ENCODE assay signal across 33 cellular contexts in the genomic region with DNA sequence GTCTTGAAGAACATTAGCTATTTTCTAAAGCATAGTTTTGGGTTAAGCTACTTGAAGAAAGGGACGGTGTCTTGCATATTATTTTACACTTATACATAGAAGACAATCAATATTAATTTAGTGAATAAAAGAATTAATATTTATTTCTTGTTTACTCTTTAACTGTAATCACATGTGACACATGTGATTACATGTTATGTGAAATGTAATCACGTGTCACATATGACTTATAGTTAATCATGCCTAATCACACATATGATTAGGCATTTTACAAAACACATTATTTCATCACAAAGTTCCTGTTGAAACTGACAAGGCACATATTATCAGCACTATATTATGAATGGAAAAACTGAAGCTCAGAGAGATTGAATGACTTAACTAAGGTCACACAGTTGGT. TPM values are rescaled to one million over a fixed set of nuclear protein-coding genes. Genes with fewer than 3 reads are reported as not detected.
A peak's percentile ranks its signal among the peaks of the same experiment; 100 is the strongest.
DNase-seq lines count a peak whose midpoint lies in the region; ATAC-seq, FAIRE-seq and TF ChIP-seq lines count a peak whose summit lies in the region.
"Had no signal": no experiment of that assay in that cellular context is flagged by ENCODE, and none has a peak within 500 bp of the region (broad histone marks: within the 10 kb centered on the region; RNA-seq: fewer than 3 reads in every experiment).

No MANE protein-coding gene starts in this region.

- WGBS in A549 (ENCODE audit: missing lambda C conversion rate), result 35% methylated on average over 2 of the region's 2 CpGs
- WGBS in HepG2 (ENCODE audit: low lambda C conversion rate), result 92% methylated on average over 2 of the region's 2 CpGs
- 54% methylated on average over 2 of the region's 2 CpGs for WGBS in right lobe of liver (ENCODE audit: insufficient coverage, low coverage, low lambda C conversion rate, missing lambda C conversion rate)
- WGBS in endodermal cell (ENCODE audit: insufficient coverage in 1 of 2, insufficient read length in 1 of 2), 2 experiments, result 80% methylated on average over 1 of the region's 2 CpGs; no CpG with 5 or more reads in 1 of the 2 experiments

- no peaks in the 10 kb centered on the region; a peak in 1 of 5 replicates for H3K27me3 ChIP-seq in HepG2 (ENCODE audit: control insufficient read depth in 1 of 2, insufficient read depth in 2 of 2, low read length in 2 of 2)
- no peaks in the 10 kb centered on the region for H3K27me3 ChIP-seq in right lobe of liver
- peaks cover 12% of the 10 kb centered on the region for H3K27me3 ChIP-seq in endodermal cell (ENCODE audit: control insufficient read depth, insufficient read depth, low read length, poor library complexity, severe bottlenecking)
- H3K27me3 ChIP-seq: BE2C, BLaER1 had no signal

- BruUV-seq in HepG2 (replicated peaks; lab: Mats Ljungman, UMichigan), result no TSS peak
- BruUV-seq in OCI-LY7 (replicated peaks; lab: Mats Ljungman, UMichigan), result no TSS peak

- H3K4me2 ChIP-seq in A549 (no peak overlapping the region), HepG2 (ENCODE audit: low read depth, low read length) (peak overlapping the region; percentile 90), OCI-LY7 (ENCODE audit: low read length) (no peak overlapping the region)
- H3K4me2 ChIP-seq: BLaER1 had no signal

- peaks cover 94% of the 10 kb centered on the region for H3K79me2 ChIP-seq in HepG2 (ENCODE audit: insufficient read depth, low read length)
- no peaks in the 10 kb centered on the region for H3K79me2 ChIP-seq in OCI-LY7 (ENCODE audit: insufficient read depth, low read depth, low read length)

- TF ChIP-seq RAD21 in A549 (conservative IDR thresholded peaks at IDR 0.05 in 1 of 2, IDR thresholded peaks at IDR 0.05 in 1 of 2), result no peak
- TF ChIP-seq RAD21 in HepG2 (CRISPR knock-in tag; IDR thresholded peaks at IDR 0.05), result no peak

- no peak for TF ChIP-seq CTCF in A549 (IDR thresholded peaks at IDR 0.05)
- TF ChIP-seq CTCF in HepG2 (CRISPR knock-in tag; IDR thresholded peaks at IDR 0.05), result no peak
- TF ChIP-seq CTCF in right lobe of liver (IDR thresholded peaks at IDR 0.05), result no peak
- TF ChIP-seq CTCF in OCI-LY7 (conservative IDR thresholded peaks at IDR 0.05; ENCODE audit: low read length), result no peak
- no peak for TF ChIP-seq CTCF in endodermal cell (conservative IDR thresholded peaks at IDR 0.05)

- in situ Hi-C loops in HepG2 (cut with HindIII; ENCODE audit: extremely low pct_ligation_motif_present, low pct_unique_long_range_greater_than_20kb), result no loop called here

- TF ChIP-seq POLR2A in A549 (IDR thresholded peaks at IDR 0.05; ENCODE audit: low read length) (no peak), HepG2 (IDR thresholded peaks at IDR 0.05; ENCODE audit: insufficient read depth in 1 of 2, low read depth in 2 of 2, low read length in 2 of 2) (no peak), right lobe of liver (IDR thresholded peaks at IDR 0.05) (no peak)

- FAIRE-seq in A549 (lab: Jason Lieb, UNC) (no peak), colon (lab: Jason Lieb, UNC) (peak; percentile 5), HepG2 (lab: Jason Lieb, UNC) (no peak)
- FAIRE-seq: GM12878, GM12892, GM18507 had no signal

- H3K4me1 ChIP-seq in A549 (no peaks in the 10 kb centered on the region), HepG2 (ENCODE audit: insufficient read depth, low read length) (peaks cover 78% of the 10 kb centered on the region), right lobe of liver (peaks cover 0 to 44% (median 20%) of the 10 kb centered on the region in 4 donors), OCI-LY7 (ENCODE audit: insufficient read depth, low read length, poor library complexity, severe bottlenecking) (no peaks in the 10 kb centered on the region), endodermal cell (ENCODE audit: control insufficient read depth, insufficient read depth, low read length) (no peaks in the 10 kb centered on the region)
- H3K4me1 ChIP-seq: BE2C, BLaER1 had no signal

- DNase-seq in A549 (ENCODE audit: low read depth in 1 of 2, low spot score in 1 of 2), result no peak
- DNase-seq in HepG2 (ENCODE audit: low spot score), result no peak
- no peak for DNase-seq in right lobe of liver
- DNase-seq in OCI-LY7 (ENCODE audit: low spot score), result no peak
- DNase-seq in cardiac septum (ENCODE audit: low spot score), result no peak
- DNase-seq in NCI-H1694 treated with DMSO at 0.1 percent for 48 hours (lab: John Stamatoyannopoulos, UW), result no peak
- DNase-seq in endodermal cell, result no peak
- DNase-seq: ACHN; BE2C; C1 segment of cervical spinal cord; CD4-positive, alpha-beta memory T cell; CD4-positive, CD25-positive, alpha-beta regulatory T cell; CD8-positive, alpha-beta memory T cell; COR-L47; DMS 273 treated with DMSO at 0.1 percent for 48 hours; DMS153; DMS53; DMS79; DND-41; EL; GDM1 had no signal

- H3K4me1 Mint-ChIP-seq in endodermal cell, result no peaks in the 10 kb centered on the region
- H3K4me1 Mint-ChIP-seq: CD4-positive, CD25-positive, alpha-beta regulatory T cell had no signal

- H3K9ac ChIP-seq in HepG2 (ENCODE audit: insufficient read depth, low read depth, low read length) (no peak overlapping the region), endodermal cell (ENCODE audit: extremely low read depth, low read length, poor library complexity, severe bottlenecking) (no peak overlapping the region)
- H3K9ac ChIP-seq: BLaER1 had no signal

- H3K36me3 Mint-ChIP-seq in endodermal cell (ENCODE audit: low read depth), result no peaks in the 10 kb centered on the region
- H3K36me3 Mint-ChIP-seq: CD14-positive monocyte; CD4-positive, alpha-beta memory T cell; CD4-positive, CD25-positive, alpha-beta regulatory T cell; CD8-positive, alpha-beta memory T cell had no signal

- intact Hi-C loops in HepG2 (cut with micrococcal nuclease; ENCODE audit: unreplicated experiment) (no loop called here), right lobe of liver (cut with DNase I) (no loop called here), OCI-LY7 (cut with micrococcal nuclease; ENCODE audit: unreplicated experiment) (no loop called here), cardiac septum (cut with DNase I) (no loop called here)

- H3K9me2 ChIP-seq in OCI-LY7 (ENCODE audit: insufficient read depth, low read length), result no peaks in the 10 kb centered on the region

- no peaks in the 10 kb centered on the region for H4K20me1 ChIP-seq in HepG2 (ENCODE audit: insufficient read depth, low read length)
- H4K20me1 ChIP-seq in OCI-LY7 (ENCODE audit: insufficient read depth, low read length), result no peaks in the 10 kb centered on the region
- H4K20me1 ChIP-seq: BLaER1 had no signal

- H3K4me3 ChIP-seq in A549, result no peak overlapping the region
- peak overlapping the region in 1 of 3 experiments; percentile 24; a peak in 2 of 6 replicates for H3K4me3 ChIP-seq in HepG2 (replicated peaks in 1 of 3; ENCODE audit: insufficient read depth in 1 of 3, low read depth in 2 of 3, low read length in 3 of 3)
- H3K4me3 ChIP-seq in right lobe of liver, result peak overlapping the region in 2 of 3 donors; percentile 10 to 81
- no peak overlapping the region for H3K4me3 ChIP-seq in OCI-LY7 (ENCODE audit: low read depth, low read length, poor library complexity, severe bottlenecking)
- H3K4me3 ChIP-seq in endodermal cell (ENCODE audit: low read length), result no peak overlapping the region
- H3K4me3 ChIP-seq: BLaER1, GM12878 had no signal

- peaks cover 9% of the 10 kb centered on the region for H3K27me3 Mint-ChIP-seq in endodermal cell (ENCODE audit: insufficient read depth)

- no peak overlapping the region for H3K4me3 Mint-ChIP-seq in endodermal cell
- H3K4me3 Mint-ChIP-seq: CD14-positive monocyte; CD4-positive, alpha-beta memory T cell; CD4-positive, CD25-positive, alpha-beta regulatory T cell; CD8-positive, alpha-beta memory T cell had no signal

- ATAC-seq in A549 (no peak), HepG2 (no peak), right lobe of liver (no peak)
- ATAC-seq: GM12878 had no signal

- H3K9me3 ChIP-seq in A549, result no peaks in the 10 kb centered on the region
- no peaks in the 10 kb centered on the region for H3K9me3 ChIP-seq in HepG2 (ENCODE audit: low read length)
- no peaks in the 10 kb centered on the region for H3K9me3 ChIP-seq in right lobe of liver
- no peaks in the 10 kb centered on the region for H3K9me3 ChIP-seq in OCI-LY7 (ENCODE audit: low read length)
- no peaks in the 10 kb centered on the region for H3K9me3 ChIP-seq in endodermal cell (ENCODE audit: control insufficient read depth, low read length)
- H3K9me3 ChIP-seq: BE2C, BLaER1 had no signal

- no peak overlapping the region for H2AFZ ChIP-seq in HepG2 (ENCODE audit: low read length)
- no peak overlapping the region for H2AFZ ChIP-seq in OCI-LY7 (ENCODE audit: low read length)

- TF ChIP-seq EP300 in A549 (IDR thresholded peaks at IDR 0.05) (no peak), HepG2 (IDR thresholded peaks at IDR 0.05; ENCODE audit: low read depth in 2 of 2, low read length in 2 of 2) (no peak), HepG2 (CRISPR knock-in tag; IDR thresholded peaks at IDR 0.05; ENCODE audit: borderline replicate concordance) (no peak)

- H3K27ac Mint-ChIP-seq in endodermal cell, result no peak overlapping the region
- H3K27ac Mint-ChIP-seq: CD14-positive monocyte; CD4-positive, alpha-beta memory T cell; CD4-positive, CD25-positive, alpha-beta regulatory T cell; CD8-positive, alpha-beta memory T cell had no signal

- CTCF ChIA-PET in A549 (lab: Yijun Ruan, JAX) (interaction anchor here (1.8 kb wide), 1 partner anchor 29 kb away, joined by 8 read pairs; no protein-coding TSS in a partner anchor), HepG2 (lab: Yijun Ruan, JAX; ENCODE audit: low intra/inter-chr PET ratio, low total read pairs) (no interaction called here), OCI-LY7 (lab: Charles Lee; ENCODE audit: unreplicated experiment) (no interaction called here)

- POLR2A ChIA-PET in A549 (lab: Yijun Ruan, JAX) (no interaction called here), HepG2 (lab: Yijun Ruan, JAX) (interaction anchor here (1.0 to 3.4 kb wide), 4 partner anchors 9 to 27 kb away, joined by 3 to 22 read pairs (median 6); no protein-coding TSS in a partner anchor), OCI-LY7 (lab: Charles Lee) (no interaction called here)

- no peaks in the 10 kb centered on the region for H3K9me3 Mint-ChIP-seq in endodermal cell
- H3K9me3 Mint-ChIP-seq: CD4-positive, alpha-beta memory T cell; CD4-positive, CD25-positive, alpha-beta regulatory T cell; CD8-positive, alpha-beta memory T cell had no signal

- H3K36me3 ChIP-seq in HepG2 (replicated peaks in 1 of 2; ENCODE audit: control insufficient read depth in 1 of 2, insufficient read depth in 2 of 2, low read length in 2 of 2) (peaks cover 5 to 16% of the 10 kb centered on the region in 2 experiments), right lobe of liver (peaks cover 0 to 56% (median 9%) of the 10 kb centered on the region in 4 donors), OCI-LY7 (ENCODE audit: insufficient read depth, low read length) (no peaks in the 10 kb centered on the region), endodermal cell (ENCODE audit: control insufficient read depth, insufficient read depth, low read length) (no peaks in the 10 kb centered on the region)
- H3K36me3 ChIP-seq: BE2C, BLaER1 had no signal

- H3K27ac ChIP-seq in A549 (no peak overlapping the region), HepG2 (ENCODE audit: extremely low read length, insufficient read depth, low read length) (peak overlapping the region; percentile 34), right lobe of liver (peak overlapping the region in 2 of 3 donors; percentile 63 to 99), OCI-LY7 (ENCODE audit: low read depth, low read length, poor library complexity, severe bottlenecking) (no peak overlapping the region), endodermal cell (ENCODE audit: low read depth, low read length) (no peak overlapping the region)
- H3K27ac ChIP-seq: 22Rv1, BLaER1 had no signal

RNA-seq across cellular contexts. Expression of a gene that starts 4.8 kb away (rescaled TPM):
- polyA plus RNA-seq in A549 (2011; rRNA removed), result not detected in 2 replicates
- polyA plus RNA-seq in A549 (2012; cell fraction: cytosol; rRNA removed), result not detected in 2 replicates
- not detected in 2 replicates for polyA plus RNA-seq in A549 (2012; cell fraction: nucleus; rRNA removed)
- polyA plus RNA-seq in A549 (2017; fragmentation: RNase III; extraction: RNeasy Plus Mini Kit Qiagen cat#74134 plus additional on column Dnase treatment), result not detected in 3 replicates
- polyA minus RNA-seq in A549 (2011; rRNA and poly(A)+ RNA removed), result not detected in 2 replicates
- 451 and 537 TPM in 2 replicates for total RNA-seq in HepG2 (2016; rRNA removed; fragmentation: Illumina TruSeq; extraction: Trizol)
- 45.5 and 48.1 TPM in 2 replicates for total RNA-seq in HepG2 (2016; cell fraction: cytosol; rRNA removed; fragmentation: Illumina TruSeq; extraction: Trizol; ENCODE audit: low read depth)
- 427 and 542 TPM in 2 replicates for total RNA-seq in HepG2 (2016; cell fraction: insoluble cytoplasmic fraction; rRNA removed; fragmentation: Illumina TruSeq; extraction: Trizol)
- total RNA-seq in HepG2 (2016; cell fraction: membrane; rRNA removed; fragmentation: Illumina TruSeq; extraction: Trizol), result 112 and 115 TPM in 2 replicates
- 530 and 572 TPM in 2 replicates for total RNA-seq in HepG2 (2016; cell fraction: nucleus; rRNA removed; fragmentation: Illumina TruSeq; extraction: Trizol)
- 163 and 192 TPM in 2 replicates for polyA plus RNA-seq in HepG2 (2011; rRNA removed)
- polyA plus RNA-seq in HepG2 (2011; cell fraction: cytosol; rRNA removed), result 79.5 and 104 TPM in 2 replicates
- 720 and 747 TPM in 2 replicates for polyA plus RNA-seq in HepG2 (2011; cell fraction: nucleus; rRNA removed)
- polyA plus RNA-seq in HepG2 (2012), result 261 and 346 TPM in 2 replicates
- polyA plus RNA-seq in HepG2 (2016; cell fraction: cytosol; fragmentation: Illumina TruSeq; extraction: Trizol; ENCODE audit: low read depth), result 29.3 and 34.8 TPM in 2 replicates
- polyA plus RNA-seq in HepG2 (2016; cell fraction: insoluble cytoplasmic fraction; fragmentation: Illumina TruSeq; extraction: Trizol; ENCODE audit: low read depth), result 690 and 696 TPM in 2 replicates
- polyA plus RNA-seq in HepG2 (2016; cell fraction: membrane; fragmentation: Illumina TruSeq; extraction: Trizol; ENCODE audit: low read depth), result 72.7 and 81.5 TPM in 2 replicates
- 819 and 859 TPM in 2 replicates for polyA plus RNA-seq in HepG2 (2016; cell fraction: nucleus; fragmentation: Illumina TruSeq; extraction: Trizol; ENCODE audit: insufficient read depth, low read depth)
- polyA minus RNA-seq in HepG2 (2011; rRNA and poly(A)+ RNA removed; ENCODE audit: low replicate concordance), result 92.0 TPM in 1 of 2 replicates, not detected in the other
- polyA minus RNA-seq in HepG2 (2011; cell fraction: cytosol; rRNA and poly(A)+ RNA removed), result 67.0 and 67.1 TPM in 2 replicates
- polyA minus RNA-seq in HepG2 (2011; cell fraction: nucleus; rRNA and poly(A)+ RNA removed), result 280 and 289 TPM in 2 replicates
- total RNA-seq in right lobe of liver, result 1,000 to 10,000 TPM in 3 of 6 experiments, 100 to 1,000 TPM in 3; 873 to 2,034 (median 1,035) TPM
- not detected in 2 replicates for total RNA-seq in OCI-LY7 (2014; rRNA removed; shearing (Covaris generic))
- total RNA-seq in OCI-LY7 (2022), result not detected in 2 replicates
- not detected for total RNA-seq in cardiac septum
- total RNA-seq in endodermal cell, result 1 to 10 TPM; 1.5 to 1.9 TPM
- polyA plus RNA-seq in endodermal cell (2013, experiment 1 of 2), result 0.07 TPM
- 0.25 TPM for polyA plus RNA-seq in endodermal cell (2013, experiment 2 of 2)
- total RNA-seq: A172; A673; CD4-positive, alpha-beta memory T cell; CD4-positive, CD25-positive, alpha-beta regulatory T cell; Daoy; G401 had no signal
- polyA plus RNA-seq: AG04450; CD14-positive monocyte; CD4-positive, alpha-beta memory T cell; CD4-positive, CD25-positive, alpha-beta regulatory T cell; CD8-positive, alpha-beta memory T cell had no signal

RNA-seq across cellular contexts. Expression of a gene that starts 45.2 kb away (rescaled TPM):
- polyA plus RNA-seq in A549 (2011; rRNA removed) (0.05 TPM in 1 of 2 replicates, not detected in the other), A549 (2017; fragmentation: RNase III; extraction: RNeasy Plus Mini Kit Qiagen cat#74134 plus additional on column Dnase treatment) (not detected in 3 replicates), HepG2 (2011; rRNA removed) (not detected in 2 replicates)
- polyA plus RNA-seq in A549 (2012; cell fraction: cytosol; rRNA removed), result 0.09 and 0.13 TPM in 2 replicates
- 0.17 and 0.18 TPM in 2 replicates for polyA plus RNA-seq in A549 (2012; cell fraction: nucleus; rRNA removed)
- polyA minus RNA-seq in A549 (2011; rRNA and poly(A)+ RNA removed), result not detected in 2 replicates
- total RNA-seq in HepG2 (2016; rRNA removed; fragmentation: Illumina TruSeq; extraction: Trizol) (not detected in 2 replicates), right lobe of liver (1 to 10 TPM in 1 of 6 experiments, under 1 TPM in 5; 0.18 to 1.6 (median 0.33) TPM), OCI-LY7 (2022) (not detected in 2 replicates), cardiac septum (not detected), endodermal cell (not detected)
- not detected in 2 replicates for total RNA-seq in HepG2 (2016; cell fraction: cytosol; rRNA removed; fragmentation: Illumina TruSeq; extraction: Trizol; ENCODE audit: low read depth)
- not detected in 2 replicates for total RNA-seq in HepG2 (2016; cell fraction: insoluble cytoplasmic fraction; rRNA removed; fragmentation: Illumina TruSeq; extraction: Trizol)
- total RNA-seq in HepG2 (2016; cell fraction: membrane; rRNA removed; fragmentation: Illumina TruSeq; extraction: Trizol), result not detected in 2 replicates
- total RNA-seq in HepG2 (2016; cell fraction: nucleus; rRNA removed; fragmentation: Illumina TruSeq; extraction: Trizol), result not detected in 2 replicates
- 0.03 TPM in 1 of 2 replicates, not detected in the other for polyA plus RNA-seq in HepG2 (2011; cell fraction: cytosol; rRNA removed)
- not detected in 2 replicates for polyA plus RNA-seq in HepG2 (2011; cell fraction: nucleus; rRNA removed)
- polyA plus RNA-seq in HepG2 (2012), result not detected in 2 replicates
- not detected in 2 replicates for polyA plus RNA-seq in HepG2 (2016; cell fraction: cytosol; fragmentation: Illumina TruSeq; extraction: Trizol; ENCODE audit: low read depth)
- not detected in 2 replicates for polyA plus RNA-seq in HepG2 (2016; cell fraction: insoluble cytoplasmic fraction; fragmentation: Illumina TruSeq; extraction: Trizol; ENCODE audit: low read depth)
- not detected in 2 replicates for polyA plus RNA-seq in HepG2 (2016; cell fraction: membrane; fragmentation: Illumina TruSeq; extraction: Trizol; ENCODE audit: low read depth)
- not detected in 2 replicates for polyA plus RNA-seq in HepG2 (2016; cell fraction: nucleus; fragmentation: Illumina TruSeq; extraction: Trizol; ENCODE audit: insufficient read depth, low read depth)
- polyA minus RNA-seq in HepG2 (2011; rRNA and poly(A)+ RNA removed; ENCODE audit: low replicate concordance), result not detected in 2 replicates
- not detected in 2 replicates for polyA minus RNA-seq in HepG2 (2011; cell fraction: cytosol; rRNA and poly(A)+ RNA removed)
- not detected in 2 replicates for polyA minus RNA-seq in HepG2 (2011; cell fraction: nucleus; rRNA and poly(A)+ RNA removed)
- total RNA-seq in OCI-LY7 (2014; rRNA removed; shearing (Covaris generic)), result not detected in 2 replicates
- 36.3 TPM for polyA plus RNA-seq in endodermal cell (2013, experiment 1 of 2)
- polyA plus RNA-seq in endodermal cell (2013, experiment 2 of 2), result 30.5 TPM
- total RNA-seq: A172; A673; CD4-positive, alpha-beta memory T cell; CD4-positive, CD25-positive, alpha-beta regulatory T cell; CD8-positive, alpha-beta memory T cell; G401 had no signal
- polyA plus RNA-seq: AG04450; CD14-positive monocyte; CD4-positive, alpha-beta memory T cell; CD4-positive, CD25-positive, alpha-beta regulatory T cell; CD8-positive, alpha-beta memory T cell had no signal

Comparison
In these comparisons a context has a peak if more than half of its experiments do, and no peak if none do; other contexts are left out.
1. H3K27ac ChIP-seq: peak in HepG2 (single experiment) and right lobe of liver (2 of 3); none in A549 (0 of 2), OCI-LY7 (single experiment) and endodermal cell (single experiment).
2. H3K4me3 ChIP-seq: peak in right lobe of liver (2 of 3); none in A549 (single experiment), OCI-LY7 (single experiment) and endodermal cell (single experiment).
3. RNA of a gene that starts 4.8 kb away (total RNA-seq): 873 to 2,034 TPM in right lobe of liver and 45.5 to 572 TPM in HepG2; 1.5 to 1.9 TPM in endodermal cell, not detected in OCI-LY7 and not detected in cardiac septum (single experiment); every median in the first group is over 10 times any median in the second.